ENCODE assay signal across 8 cellular contexts in genomic region chr17:63446981-63447687, GRCh38. TPM values are rescaled to one million over a fixed set of nuclear protein-coding genes. Genes with fewer than 3 reads are reported as not detected.
DNase-seq lines count a peak whose midpoint lies in the region; ATAC-seq, FAIRE-seq and TF ChIP-seq lines count a peak whose summit lies in the region.

No MANE protein-coding gene starts in this region.

- H3K36me3 Mint-ChIP-seq in CD4-positive, CD25-positive, alpha-beta regulatory T cell: no peaks in the 10 kb centered on the region

- no peak for FAIRE-seq in pancreas (lab: Jason Lieb, UNC)

- no peaks in the 10 kb centered on the region for H3K27me3 ChIP-seq in CD4-positive, CD25-positive, alpha-beta regulatory T cell (ENCODE audit: control insufficient read depth, insufficient read depth, low read length)
- H3K27me3 ChIP-seq in H7 (ENCODE audit: control insufficient read depth, insufficient read depth, low read length): no peaks in the 10 kb centered on the region
- H3K27me3 ChIP-seq in esophagus squamous epithelium: peaks cover 0 to 6% (median 0%) of the 10 kb centered on the region in 4 donors
- H3K27me3 ChIP-seq in pancreas: no peaks in the 10 kb centered on the region

- peaks cover 16% of the 10 kb centered on the region for H3K4me1 ChIP-seq in CD4-positive, CD25-positive, alpha-beta regulatory T cell (ENCODE audit: control insufficient read depth, insufficient read depth, low read length, poor library complexity, severe bottlenecking)
- H3K4me1 ChIP-seq in esophagus squamous epithelium (peaks cover 17 to 69% (median 27%) of the 10 kb centered on the region in 3 donors), pancreas (peaks cover 12 to 16% (median 16%) of the 10 kb centered on the region in 3 donors)

- H3K27me3 Mint-ChIP-seq in CD4-positive, CD25-positive, alpha-beta regulatory T cell: peaks cover 25% of the 10 kb centered on the region

- H3K4me3 ChIP-seq in CD4-positive, CD25-positive, alpha-beta regulatory T cell (ENCODE audit: low read depth, low read length): no peak overlapping the region
- H3K4me3 ChIP-seq in H7 (ENCODE audit: insufficient read depth, low read depth, low read length) (peak overlapping the region; percentile 48), esophagus squamous epithelium (peak overlapping the region; percentile 72 to 87 (median 82)), pancreas (peak overlapping the region; percentile 43 to 78 (median 62))

- peak overlapping the region; percentile 54 to 76 (median 70) for H3K4me3 Mint-ChIP-seq in CD4-positive, CD25-positive, alpha-beta regulatory T cell

- H3K4me1 Mint-ChIP-seq in CD4-positive, CD25-positive, alpha-beta regulatory T cell: peaks cover 0 to 28% (median 3%) of the 10 kb centered on the region in 4 donors

- TF ChIP-seq CTCF in esophagus squamous epithelium (IDR thresholded peaks at IDR 0.05): no peak
- no peak for TF ChIP-seq CTCF in pancreas (IDR thresholded peaks at IDR 0.05)

- peak overlapping the region in 2 of 3 donors; percentile 29 to 41 for H3K27ac Mint-ChIP-seq in CD4-positive, CD25-positive, alpha-beta regulatory T cell

- no peak for ATAC-seq in CD4-positive, CD25-positive, alpha-beta regulatory T cell (ENCODE audit: low read depth in 2 of 2)
- ATAC-seq in pancreas: peak in 2 of 4 donors; percentile 4 to 8

- H3K9me3 ChIP-seq in CD4-positive, CD25-positive, alpha-beta regulatory T cell (ENCODE audit: control insufficient read depth in 2 of 2, low read length in 2 of 2): no peaks in the 10 kb centered on the region
- H3K9me3 ChIP-seq in esophagus squamous epithelium (no peaks in the 10 kb centered on the region), pancreas (no peaks in the 10 kb centered on the region)

- H3K36me3 ChIP-seq in CD4-positive, CD25-positive, alpha-beta regulatory T cell (ENCODE audit: control insufficient read depth, insufficient read depth, low read length): no peaks in the 10 kb centered on the region
- H3K36me3 ChIP-seq in H7 (replicated peaks; ENCODE audit: control insufficient read depth, insufficient read depth, low read length): no peaks in the 10 kb centered on the region
- H3K36me3 ChIP-seq in esophagus squamous epithelium: no peaks in the 10 kb centered on the region
- H3K36me3 ChIP-seq in pancreas: no peaks in the 10 kb centered on the region

- intact Hi-C loops in esophagus squamous epithelium (cut with DNase I) (no loop called here), pancreas (cut with DNase I) (no loop called here)

- no peaks in the 10 kb centered on the region for H3K9me3 Mint-ChIP-seq in CD4-positive, CD25-positive, alpha-beta regulatory T cell

- 25 to 27% methylated on average over 9 to 11 of the region's 29 CpGs for WGBS in esophagus squamous epithelium, 2 donors
- 55 to 60% methylated on average over 29 of the region's 29 CpGs for WGBS in pancreas, 2 donors

- TF ChIP-seq POLR2A in esophagus squamous epithelium (IDR thresholded peaks at IDR 0.05): no peak

- peak in 2 of 3 donors; percentile 8 to 13 for DNase-seq in CD4-positive, CD25-positive, alpha-beta regulatory T cell
- peak; percentile 82 for DNase-seq in H7
- peak; percentile 73 for DNase-seq in NCI-H2196 (lab: John Stamatoyannopoulos, UW; ENCODE audit: unreplicated experiment)
- DNase-seq in activated T-cell treated with anti-CD3 and anti-CD28 coated beads for 24 hours (ENCODE audit: low read depth): peak; percentile 20
- DNase-seq in esophagus squamous epithelium (lab: John Stamatoyannopoulos, UW): no peak
- DNase-seq in pancreas: peak in 3 of 6 donors; percentile 44 to 51 (median 45)
- no peak for DNase-seq in SK-N-DZ (ENCODE audit: low spot score)
- DNase-seq in ureter (ENCODE audit: low spot score): no peak

- H3K27ac ChIP-seq in CD4-positive, CD25-positive, alpha-beta regulatory T cell (ENCODE audit: insufficient read depth, low read length, poor library complexity, severe bottlenecking): peak overlapping the region; percentile 33
- peak overlapping the region; percentile 94 to 99 (median 95) for H3K27ac ChIP-seq in esophagus squamous epithelium
- H3K27ac ChIP-seq in pancreas: peak overlapping the region; percentile 93 to 98 (median 96)

RNA-seq across cellular contexts. Expression of gene CYB561, which starts 1.0 kb away (rescaled TPM):
- 6.1 TPM for total RNA-seq in CD4-positive, CD25-positive, alpha-beta regulatory T cell
- 1 to 10 TPM in 1 of 4 donors, under 1 TPM in 3; 0.28 to 2.2 (median 0.82) TPM for polyA plus RNA-seq in CD4-positive, CD25-positive, alpha-beta regulatory T cell
- 29.1 and 34.5 TPM in 2 replicates for total RNA-seq in H7 (2014; rRNA removed; shearing (Covaris generic))
- total RNA-seq in esophagus squamous epithelium: 10 to 100 TPM; 32.4 to 95.6 (median 42.4) TPM
- total RNA-seq in pancreas: 10 to 100 TPM; 54.0 to 79.3 (median 69.0) TPM
- polyA plus RNA-seq in pancreas: 10 to 100 TPM; 54.4 to 65.0 TPM
- polyA plus RNA-seq in SK-N-DZ (2014; cell fraction: cytosol; rRNA removed): 6.6 and 14.1 TPM in 2 replicates
- 15.1 and 15.3 TPM in 2 replicates for polyA plus RNA-seq in SK-N-DZ (2014; cell fraction: nucleus; rRNA removed)
- 70.8 TPM for total RNA-seq in ureter

RNA-seq across cellular contexts. Expression of gene ACE, which starts 29.7 kb away (rescaled TPM):
- 4.2 TPM for total RNA-seq in CD4-positive, CD25-positive, alpha-beta regulatory T cell
- polyA plus RNA-seq in CD4-positive, CD25-positive, alpha-beta regulatory T cell: under 1 TPM in 1 of 4 donors, not detected in 3; 0.15 TPM
- total RNA-seq in H7 (2014; rRNA removed; shearing (Covaris generic)): 4.6 and 7.6 TPM in 2 replicates
- 1 to 10 TPM; 3.1 to 5.8 (median 4.2) TPM for total RNA-seq in esophagus squamous epithelium
- total RNA-seq in pancreas: 10 to 100 TPM in 1 of 6 donors, 1 to 10 TPM in 5; 3.1 to 18.3 (median 5.1) TPM
- polyA plus RNA-seq in pancreas: 10 to 100 TPM in 1 of 2 donors, 1 to 10 TPM in 1; 8.2 to 11.6 TPM
- 5.6 and 6.7 TPM in 2 replicates for polyA plus RNA-seq in SK-N-DZ (2014; cell fraction: cytosol; rRNA removed)
- 12.7 and 13.9 TPM in 2 replicates for polyA plus RNA-seq in SK-N-DZ (2014; cell fraction: nucleus; rRNA removed)
- 7.5 TPM for total RNA-seq in ureter

Comparison
In these comparisons a context has a peak if more than half of its experiments do, and no peak if none do; other contexts are left out.
1. DNase-seq: peak in CD4-positive, CD25-positive, alpha-beta regulatory T cell (2 of 3), H7 (single experiment), NCI-H2196 (single experiment) and activated T-cell treated with anti-CD3 and anti-CD28 coated beads for 24 hours (single experiment); none in esophagus squamous epithelium (single experiment), SK-N-DZ (single experiment) and ureter (single experiment).
2. H3K27ac ChIP-seq: peak in every context shown above with its lines; median percentile 96 in pancreas; 95 in esophagus squamous epithelium; 33 in CD4-positive, CD25-positive, alpha-beta regulatory T cell.